Comparison of ENCODE assay signal across 14 cellular contexts in the genomic region with DNA sequence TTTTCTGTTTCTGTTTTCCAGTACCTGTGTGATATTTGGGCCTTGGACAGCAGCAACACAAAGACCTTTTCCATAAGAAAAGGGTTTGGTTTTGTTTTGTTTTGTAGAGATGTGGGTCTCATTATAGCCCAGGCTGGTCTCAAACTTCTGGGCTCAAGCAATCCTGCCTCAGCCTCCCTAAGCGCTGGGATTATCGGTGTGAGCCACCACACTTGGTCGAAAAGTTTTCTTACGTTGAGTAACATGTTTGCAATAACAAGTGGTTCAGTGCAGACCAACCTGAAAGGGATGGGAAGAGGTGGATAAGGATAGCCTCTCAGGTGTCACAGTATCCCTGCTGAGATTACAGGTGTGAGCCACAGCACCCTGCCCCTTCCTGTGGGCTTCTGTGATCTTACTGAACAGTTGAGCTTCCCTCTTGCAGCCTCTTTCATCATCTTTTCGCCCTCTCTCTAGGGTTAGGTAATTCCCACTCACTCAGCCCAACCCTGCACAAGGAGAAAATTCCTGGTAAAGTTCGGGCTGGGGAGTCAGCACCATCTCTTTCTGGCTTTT. TPM values are rescaled to one million over a fixed set of nuclear protein-coding genes. Genes with fewer than 3 reads are reported as not detected.
DNase-seq lines count a peak whose midpoint lies in the region; ATAC-seq and TF ChIP-seq lines count a peak whose summit lies in the region.
"Had no signal": no experiment of that assay in that cellular context is flagged by ENCODE, and none has a peak within 500 bp of the region (broad histone marks: within the 10 kb centered on the region; RNA-seq: fewer than 3 reads in every experiment).

No MANE protein-coding gene starts in this region.

- H3K4me1 Mint-ChIP-seq in Caco-2 (ENCODE audit: low read depth, unreplicated experiment) = peaks cover 31% of the 10 kb centered on the region
- peaks cover 9 to 19% (median 14%) of the 10 kb centered on the region in 4 donors for H3K4me1 Mint-ChIP-seq in naive thymus-derived CD8-positive, alpha-beta T cell

- no peak for ATAC-seq in Panc1
- ATAC-seq in naive thymus-derived CD8-positive, alpha-beta T cell = no peak

- in situ Hi-C loops in Panc1 (cut with HindIII; ENCODE audit: low pct_unique_long_range_greater_than_20kb, low sequenced_read_pairs) = no loop called here

- H3K4me1 ChIP-seq in Caco-2 = peaks cover 32% of the 10 kb centered on the region
- no peaks in the 10 kb centered on the region for H3K4me1 ChIP-seq in HEK293 (ENCODE audit: control insufficient read depth, insufficient read depth, low read length)
- H3K4me1 ChIP-seq in Panc1 (ENCODE audit: control insufficient read depth, insufficient read depth, low read length) = peaks cover 12% of the 10 kb centered on the region
- peaks cover 6% of the 10 kb centered on the region; the same call in 1 of the 2 replicates for H3K4me1 ChIP-seq in iPS-20b (ENCODE audit: insufficient read depth, low read length)
- H3K4me1 ChIP-seq in tibial nerve = peaks cover 0 to 27% (median 14%) of the 10 kb centered on the region in 4 donors

- CTCF ChIA-PET in Caco-2 (lab: Charles Lee) (interaction anchor here (1.0 to 1.2 kb wide), 3 partner anchors 23 to 158 kb away, joined by 3 to 10 read pairs (median 6); partner anchors contain the start of gene RAB6A), HEK293 (lab: Yijun Ruan, JAX) (interaction anchor here (0.8 to 1.3 kb wide), 2 partner anchors 159 to 195 kb away, joined by 3 read pairs; no protein-coding TSS in a partner anchor), Panc1 (lab: Charles Lee) (interaction anchor here (0.5 kb wide), 1 partner anchor 147 kb away, joined by 4 read pairs; no protein-coding TSS in a partner anchor)

- peak overlapping the region; percentile 39; the same call in 1 of the 2 replicates for H3K27ac ChIP-seq in HEK293 (ENCODE audit: extremely low read depth, low read depth, low read length)
- H3K27ac ChIP-seq in Panc1 (ENCODE audit: low read length) = peak overlapping the region; percentile 56; the same call in 1 of the 2 replicates
- H3K27ac ChIP-seq in iPS-20b (ENCODE audit: low read length) = peak overlapping the region; percentile 18
- no peak overlapping the region for H3K27ac ChIP-seq in tibial nerve

- H3K27me3 ChIP-seq in Caco-2 (replicated peaks; ENCODE audit: control insufficient read depth, insufficient read depth, low read length) = no peaks in the 10 kb centered on the region
- H3K27me3 ChIP-seq in Panc1 (ENCODE audit: control insufficient read depth, insufficient read depth, low read length) = no peaks in the 10 kb centered on the region
- H3K27me3 ChIP-seq in iPS-20b (ENCODE audit: insufficient read depth, low read length) = no peaks in the 10 kb centered on the region
- no peaks in the 10 kb centered on the region for H3K27me3 ChIP-seq in tibial nerve

- H3K4me3 ChIP-seq in Caco-2 (ENCODE audit: low read depth, low read length) = no peak overlapping the region
- no peak overlapping the region for H3K4me3 ChIP-seq in HEK293 (ENCODE audit: low read depth, low read length)
- no peak overlapping the region for H3K4me3 ChIP-seq in Panc1 (ENCODE audit: low read depth in 2 of 2, low read length in 2 of 2)
- no peak overlapping the region for H3K4me3 ChIP-seq in iPS-20b (ENCODE audit: low read length)
- no peak overlapping the region for H3K4me3 ChIP-seq in tibial nerve

- H3K9me3 Mint-ChIP-seq in Caco-2 (ENCODE audit: unreplicated experiment) = no peaks in the 10 kb centered on the region
- no peaks in the 10 kb centered on the region for H3K9me3 Mint-ChIP-seq in naive thymus-derived CD8-positive, alpha-beta T cell
- H3K9me3 Mint-ChIP-seq: CD4-positive, alpha-beta memory T cell had no signal

- intact Hi-C loops in Caco-2 (cut with micrococcal nuclease; ENCODE audit: unreplicated experiment) = loop anchor here (1.0 kb wide), 3 partner anchors 23 to 159 kb away; partner anchors contain the start of gene RAB6A
- intact Hi-C loops in Panc1 (cut with micrococcal nuclease; ENCODE audit: unreplicated experiment) = no loop called here

- no peak for TF ChIP-seq POLR2A in tibial nerve (IDR thresholded peaks at IDR 0.05)

- POLR2A ChIA-PET in Caco-2 (lab: Charles Lee) (interaction anchor here (0.6 to 1.8 kb wide), 8 partner anchors 23 to 514 kb away, joined by 3 to 38 read pairs (median 6); partner anchors contain the start of genes C2CD3, COA4, PAAF1 and PPME1), HEK293 (lab: Yijun Ruan, JAX) (interaction anchor here (1.2 kb wide), 1 partner anchor 23 kb away, joined by 4 read pairs; the partner anchor contains the start of gene RAB6A), Panc1 (lab: Charles Lee) (no interaction called here)
- POLR2A ChIA-PET in naive thymus-derived CD8-positive, alpha-beta T cell (lab: Charles Lee) = no interaction called here

- DNase-seq in Caco-2 = peak; percentile 81 to 95
- peak; percentile 67 for DNase-seq in Panc1 (ENCODE audit: low read depth, low spot score)
- no peak for DNase-seq in NCI-H526 (lab: John Stamatoyannopoulos, UW)
- no peak for DNase-seq in tibial nerve (ENCODE audit: low spot score in 2 of 2)
- no peak for DNase-seq in UCSD-AML1 (lab: John Stamatoyannopoulos, UW; ENCODE audit: unreplicated experiment)
- no peak for DNase-seq in naive thymus-derived CD8-positive, alpha-beta T cell
- DNase-seq: amniotic stem cell; CD4-positive, alpha-beta memory T cell; dermis blood vessel endothelial cell; foreskin melanocyte; NCI-H187; retina had no signal

- WGBS in tibial nerve, 2 donors = 81% methylated on average over 6 of the region's 6 CpGs

- TF ChIP-seq CTCF in Caco-2 (IDR thresholded peaks at IDR 0.05; ENCODE audit: insufficient read depth in 1 of 2, low read depth in 1 of 2, low read length in 1 of 2, severe bottlenecking in 1 of 2, unreplicated experiment in 1 of 2) (no peak), HEK293 (tag by site-specific recombination; IDR thresholded peaks at IDR 0.05) (no peak), Panc1 (IDR thresholded peaks at IDR 0.05) (no peak), tibial nerve (IDR thresholded peaks at IDR 0.05) (no peak)

- no peaks in the 10 kb centered on the region for H3K36me3 ChIP-seq in Caco-2 (ENCODE audit: control insufficient read depth, insufficient read depth, low read length)
- H3K36me3 ChIP-seq in HEK293 (ENCODE audit: control insufficient read depth in 2 of 2, insufficient read depth in 1 of 2, low read length in 2 of 2) = no peaks in the 10 kb centered on the region
- H3K36me3 ChIP-seq in Panc1 (ENCODE audit: control insufficient read depth, insufficient read depth, low read length) = no peaks in the 10 kb centered on the region
- H3K36me3 ChIP-seq in iPS-20b (ENCODE audit: insufficient read depth, low read depth, low read length) = no peaks in the 10 kb centered on the region
- H3K36me3 ChIP-seq in tibial nerve = no peaks in the 10 kb centered on the region

- H3K9ac ChIP-seq in iPS-20b (ENCODE audit: low read depth, low read length) = no peak overlapping the region

- H3K4me3 Mint-ChIP-seq in Caco-2 (ENCODE audit: unreplicated experiment) = peak overlapping the region; percentile 39
- H3K4me3 Mint-ChIP-seq in naive thymus-derived CD8-positive, alpha-beta T cell = no peak overlapping the region
- H3K4me3 Mint-ChIP-seq: CD4-positive, alpha-beta memory T cell had no signal

- H3K9me3 ChIP-seq in Caco-2 (no peaks in the 10 kb centered on the region), HEK293 (ENCODE audit: control insufficient read depth, insufficient read depth, low read depth, low read length) (no peaks in the 10 kb centered on the region), Panc1 (ENCODE audit: control insufficient read depth, insufficient read depth, low read depth, low read length) (no peaks in the 10 kb centered on the region), iPS-20b (ENCODE audit: insufficient read depth, low read depth, low read length) (no peaks in the 10 kb centered on the region), tibial nerve (no peaks in the 10 kb centered on the region)

- H3K27me3 Mint-ChIP-seq in Caco-2 (ENCODE audit: insufficient read depth, unreplicated experiment) = no peaks in the 10 kb centered on the region
- H3K27me3 Mint-ChIP-seq in naive thymus-derived CD8-positive, alpha-beta T cell = peaks cover 0 to 3% (median 0%) of the 10 kb centered on the region in 5 donors

- BruUV-seq in Caco-2 (replicated peaks; lab: Mats Ljungman, UMichigan) = no TSS peak
- BruUV-seq in Panc1 (replicated peaks; lab: Mats Ljungman, UMichigan) = no TSS peak

- H3K36me3 Mint-ChIP-seq in Caco-2 (ENCODE audit: insufficient read depth, unreplicated experiment) = peaks cover 28% of the 10 kb centered on the region
- no peaks in the 10 kb centered on the region for H3K36me3 Mint-ChIP-seq in naive thymus-derived CD8-positive, alpha-beta T cell

- peak overlapping the region; percentile 81 for H3K27ac Mint-ChIP-seq in Caco-2 (ENCODE audit: unreplicated experiment)
- no peak overlapping the region for H3K27ac Mint-ChIP-seq in naive thymus-derived CD8-positive, alpha-beta T cell

- TF ChIP-seq EP300 in tibial nerve (IDR thresholded peaks at IDR 0.05) = no peak

TF ChIP-seq in HEK293, 187 proteins besides CTCF, POLR2A, EP300 and RAD21 (continues in another document):
- TF ChIP-seq KLF9 (tag by site-specific recombination; IDR thresholded peaks at IDR 0.05; ENCODE audit: low read depth) = no peak
- no peak for TF ChIP-seq ZNF776 (tag by site-specific recombination; IDR thresholded peaks at IDR 0.05; ENCODE audit: borderline replicate concordance)

RNA-seq across cellular contexts. Expression of gene MRPL48, which starts 3.5 kb away (rescaled TPM):
- total RNA-seq in Caco-2 (2022) (111 and 113 TPM in 2 replicates), Panc1 (2021; ENCODE audit: unreplicated experiment) (42.0 TPM), tibial nerve (10 to 100 TPM in 3 of 4 donors, 1 to 10 TPM in 1; 4.3 to 25.3 (median 21.1) TPM)
- 27.0 TPM for polyA plus RNA-seq in Panc1 (2012; ENCODE audit: insufficient read length)
- total RNA-seq in naive thymus-derived CD8-positive, alpha-beta T cell = 10 to 100 TPM; 26.6 to 28.6 TPM
- 10 to 100 TPM; 73.9 to 85.2 (median 74.6) TPM for polyA plus RNA-seq in naive thymus-derived CD8-positive, alpha-beta T cell

RNA-seq across cellular contexts. Expression of gene RAB6A, which starts 23.3 kb away (rescaled TPM):
- total RNA-seq in Caco-2 (2022) = 210 and 227 TPM in 2 replicates
- 149 TPM for total RNA-seq in Panc1 (2021; ENCODE audit: unreplicated experiment)
- 93.7 TPM for polyA plus RNA-seq in Panc1 (2012; ENCODE audit: insufficient read length)
- 100 to 1,000 TPM; 183 to 254 (median 234) TPM for total RNA-seq in tibial nerve
- 10 to 100 TPM; 82.8 to 88.5 TPM for total RNA-seq in naive thymus-derived CD8-positive, alpha-beta T cell
- 10 to 100 TPM; 79.3 to 94.3 (median 92.6) TPM for polyA plus RNA-seq in naive thymus-derived CD8-positive, alpha-beta T cell

Comparison
In these comparisons a context has a peak if more than half of its experiments do, and no peak if none do; other contexts are left out.
1. DNase-seq: peak in Caco-2 (2 of 2) and Panc1 (single experiment); none in NCI-H526 (0 of 2), tibial nerve (0 of 2), UCSD-AML1 (single experiment) and naive thymus-derived CD8-positive, alpha-beta T cell (0 of 10).
2. H3K27ac ChIP-seq: peak in HEK293 (single experiment), Panc1 (single experiment) and iPS-20b (single experiment); none in tibial nerve (0 of 4).
3. POLR2A ChIA-PET loops: an anchor here in Caco-2 (0.6 to 1.8 kb wide) and HEK293 (1.2 kb wide); none called in Panc1 and naive thymus-derived CD8-positive, alpha-beta T cell.